Comparison of ENCODE assay signal across 21 cellular contexts in genomic region chr12:104167519-104168458, GRCh38.
"Had no signal": no experiment of that assay in that cellular context is flagged by ENCODE, and none has a peak within 500 bp of the region (broad histone marks: within the 10 kb centered on the region; RNA-seq: fewer than 3 reads in every experiment).

No MANE protein-coding gene starts in this region.

- H3K9me3 ChIP-seq: esophagus muscularis mucosa, gastrocnemius medialis, heart right ventricle, neutrophil, right atrium auricular region, sigmoid colon, stomach, thoracic aorta, transverse colon had no signal

- H3K4me3 ChIP-seq: dorsolateral prefrontal cortex, esophagus muscularis mucosa, gastrocnemius medialis, heart right ventricle, right atrium auricular region, sigmoid colon, skin epidermis, stomach, thoracic aorta, transverse colon had no signal

- H3K27me3 ChIP-seq: esophagus muscularis mucosa, gastrocnemius medialis, heart right ventricle, neutrophil, right atrium auricular region, sigmoid colon, stomach, transverse colon had no signal

- ATAC-seq: gastrocnemius medialis; heart right ventricle; naive thymus-derived CD4-positive, alpha-beta T cell had no signal

- H3K4me1 ChIP-seq: sigmoid colon, transverse colon had no signal

- DNase-seq: cortex of kidney; dorsolateral prefrontal cortex; effector memory CD4-positive, alpha-beta T cell; gastrocnemius medialis; heart right ventricle; hypothalamus; kidney glomerular epithelial cell; naive thymus-derived CD4-positive, alpha-beta T cell; nephron progenitor cell; sigmoid colon; stimulated activated CD4-positive, alpha-beta T cell treated with anti-CD3 and anti-CD28 coated beads, Interleukin-12 subunit alpha, Interleukin-12 subunit beta, amount 100 ng/mL, for 4 hours; stimulated activated naive CD4-positive, alpha-beta T cell; stomach; substantia nigra; transverse colon had no signal

- H3K27ac ChIP-seq: dorsolateral prefrontal cortex, epithelial cell of prostate, esophagus muscularis mucosa, gastrocnemius medialis, heart right ventricle, neutrophil, right atrium auricular region, sigmoid colon, skin epidermis, stomach, thoracic aorta, transverse colon had no signal

- H3K36me3 ChIP-seq: esophagus muscularis mucosa, gastrocnemius medialis, heart right ventricle, neutrophil, right atrium auricular region, sigmoid colon, stomach, thoracic aorta, transverse colon had no signal
